In the genomic region with DNA sequence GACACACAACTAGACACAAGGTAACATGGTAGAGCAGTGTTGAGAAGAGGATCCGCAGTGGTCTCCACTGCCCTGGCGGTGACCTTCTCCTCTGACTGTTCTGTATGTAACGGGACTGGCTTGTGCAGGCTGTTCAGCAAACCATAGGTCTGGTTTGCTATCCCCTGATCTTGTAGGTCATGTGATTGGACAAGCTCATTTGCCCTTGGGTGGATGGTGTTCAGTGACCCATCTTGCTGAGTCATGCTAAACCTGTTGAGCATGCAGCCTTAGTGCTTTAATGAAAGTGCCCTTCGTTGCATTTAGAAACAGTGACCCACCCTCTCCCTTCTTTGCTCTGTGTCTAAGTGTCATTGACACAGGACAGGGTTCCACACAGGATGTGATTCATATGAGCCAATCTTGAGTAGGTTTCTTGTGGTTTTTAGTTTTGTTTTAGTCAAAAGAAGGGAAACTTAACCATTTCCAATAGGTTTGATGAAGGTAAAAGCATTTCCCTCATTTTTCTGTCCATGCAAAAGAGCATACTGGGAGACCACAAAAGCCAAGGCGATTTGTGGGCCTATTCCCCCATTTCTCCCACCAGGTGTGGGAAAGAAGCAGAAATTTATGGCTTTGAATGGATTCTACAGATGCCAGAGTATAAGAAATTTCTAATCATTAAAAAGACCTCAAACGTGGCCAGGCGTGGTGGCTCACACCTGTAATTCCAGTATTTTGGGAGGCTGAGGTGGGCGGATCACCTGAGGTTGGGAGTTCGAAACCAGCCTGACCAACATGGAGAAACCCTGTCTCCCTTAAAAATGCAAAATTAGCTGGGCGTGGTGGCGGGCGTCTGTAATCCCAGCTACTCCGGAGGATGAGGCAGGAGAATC, we compare ENCODE assay signal across 8 cellular contexts. TPM values are rescaled to one million over a fixed set of nuclear protein-coding genes. Genes with fewer than 3 reads are reported as not detected.
A peak's percentile ranks its signal among the peaks of the same experiment; 100 is the strongest.
DNase-seq lines count a peak whose midpoint lies in the region; ATAC-seq and TF ChIP-seq lines count a peak whose summit lies in the region.

No MANE protein-coding gene starts in this region.

- POLR2A ChIA-PET in activated B cell treated with CpG ODN at 0.5 μM for 24 hours (lab: Charles Lee): interaction anchor here (0.6 to 7.0 kb wide), 20 partner anchors 9 to 916 kb away, joined by 3 to 81 read pairs (median 4); partner anchors contain the start of gene HIF1A

- no peaks in the 10 kb centered on the region for H3K36me3 ChIP-seq in ovary

- no peaks in the 10 kb centered on the region for H3K9me3 ChIP-seq in ovary

- H3K27ac ChIP-seq in ovary: no peak overlapping the region

- peak; percentile 26 for DNase-seq in activated B cell treated with CpG ODN at 0.5 μM for 24 hours
- peak; percentile 23 for DNase-seq in dedifferentiated amniotic fluid mesenchymal stem cell (ENCODE audit: extremely low spot score)
- DNase-seq in nephron progenitor cell: no peak
- no peak for DNase-seq in superior temporal gyrus (ENCODE audit: extremely low spot score)
- no peak for DNase-seq in ovary

- H3K4me3 ChIP-seq in ovary: no peak overlapping the region

- H3K9me3 Mint-ChIP-seq in IgD-negative memory B cell: no peaks in the 10 kb centered on the region
- no peaks in the 10 kb centered on the region for H3K9me3 Mint-ChIP-seq in activated B cell treated with CpG ODN at 0.5 μM for 24 hours
- no peaks in the 10 kb centered on the region for H3K9me3 Mint-ChIP-seq in nephron progenitor cell

- H3K27me3 Mint-ChIP-seq in IgD-negative memory B cell (no peaks in the 10 kb centered on the region), activated B cell treated with CpG ODN at 0.5 μM for 24 hours (no peaks in the 10 kb centered on the region), nephron progenitor cell (ENCODE audit: low read depth, poor library complexity) (peaks cover 7% of the 10 kb centered on the region)

- H3K36me3 Mint-ChIP-seq in IgD-negative memory B cell: no peaks in the 10 kb centered on the region
- H3K36me3 Mint-ChIP-seq in activated B cell treated with CpG ODN at 0.5 μM for 24 hours (ENCODE audit: low read depth): no peaks in the 10 kb centered on the region
- H3K36me3 Mint-ChIP-seq in nephron progenitor cell (ENCODE audit: low read depth): no peaks in the 10 kb centered on the region

- H3K27ac Mint-ChIP-seq in IgD-negative memory B cell: peak overlapping the region; percentile 81 to 94 (median 91)
- peak overlapping the region; percentile 91 for H3K27ac Mint-ChIP-seq in activated B cell treated with CpG ODN at 0.5 μM for 24 hours
- H3K27ac Mint-ChIP-seq in nephron progenitor cell: peak overlapping the region; percentile 51

- H3K4me1 Mint-ChIP-seq in IgD-negative memory B cell: peaks cover 53 to 57% (median 56%) of the 10 kb centered on the region in 3 donors
- peaks cover 57% of the 10 kb centered on the region for H3K4me1 Mint-ChIP-seq in activated B cell treated with CpG ODN at 0.5 μM for 24 hours
- H3K4me1 Mint-ChIP-seq in nephron progenitor cell: peaks cover 14% of the 10 kb centered on the region

- H3K4me1 ChIP-seq in ovary (ENCODE audit: insufficient read depth): peaks cover 2% of the 10 kb centered on the region

- ATAC-seq in GM21529 (IDR thresholded peaks at IDR 0.05; ENCODE audit: unreplicated experiment) (peak; percentile 82), activated B cell treated with CpG ODN at 0.5 μM for 24 hours (ENCODE audit: low read depth) (peak; percentile 78)

- TF ChIP-seq CTCF in GM12873 (IDR thresholded peaks at IDR 0.05; ENCODE audit: insufficient read depth, low read depth, low read length, missing control alignments): peak; percentile 23
- no peak for TF ChIP-seq CTCF in activated B cell treated with CpG ODN at 0.5 μM for 24 hours (IDR thresholded peaks at IDR 0.05)
- TF ChIP-seq CTCF in nephron progenitor cell (IDR thresholded peaks at IDR 0.05): no peak
- no peak for TF ChIP-seq CTCF in ovary (IDR thresholded peaks at IDR 0.05)

- intact Hi-C loops in activated B cell treated with CpG ODN at 0.5 μM for 24 hours (cut with micrococcal nuclease): loop anchor here (1.0 to 5.0 kb wide), 11 partner anchors 9 to 1414 kb away; partner anchors contain the start of genes HIF1A and PPM1A
- intact Hi-C loops in ovary (cut with DNase I): no loop called here

- peak overlapping the region; percentile 61 to 93 (median 82) for H3K4me3 Mint-ChIP-seq in IgD-negative memory B cell
- peak overlapping the region; percentile 78 for H3K4me3 Mint-ChIP-seq in activated B cell treated with CpG ODN at 0.5 μM for 24 hours
- no peak overlapping the region for H3K4me3 Mint-ChIP-seq in nephron progenitor cell

- TF ChIP-seq POLR2A in ovary (IDR thresholded peaks at IDR 0.05): no peak

- H3K27me3 ChIP-seq in ovary: no peaks in the 10 kb centered on the region

- CTCF ChIA-PET in activated B cell treated with CpG ODN at 0.5 μM for 24 hours (lab: Charles Lee): interaction anchor here (2.2 to 2.8 kb wide), 2 partner anchors 159 to 187 kb away, joined by 12 to 13 read pairs; no protein-coding TSS in a partner anchor

- no peak for TF ChIP-seq EP300 in ovary (IDR thresholded peaks at IDR 0.05)

- WGBS in ovary, 3 donors: 91 to 96% (median 96%) methylated on average over 13 of the region's 13 CpGs

RNA-seq across cellular contexts. Expression of gene HIF1A, which starts 32.6 kb away (rescaled TPM):
- polyA plus RNA-seq in IgD-negative memory B cell (88.0 TPM), ovary (100 to 1,000 TPM in 1 of 2 donors, 10 to 100 TPM in 1; 41.6 to 165 TPM)
- total RNA-seq in activated B cell treated with CpG ODN at 0.5 μM for 24 hours (148 and 179 TPM in 2 replicates), ovary (100 to 1,000 TPM in 4 of 7 donors, 10 to 100 TPM in 3; 85.1 to 204 (median 116) TPM)

Comparison
In these comparisons a context has a peak if more than half of its experiments do, and no peak if none do; other contexts are left out.
1. DNase-seq: peak in activated B cell treated with CpG ODN at 0.5 μM for 24 hours (single experiment) and dedifferentiated amniotic fluid mesenchymal stem cell (single experiment); none in nephron progenitor cell (single experiment), superior temporal gyrus (single experiment) and ovary (0 of 5).
2. Peak in every context shown above with its lines, with median percentiles within 50 percentile points of each other: H3K27ac Mint-ChIP-seq.